In genomic region chr13:95800455-95800854, GRCh38 we compare ENCODE assay signal across 23 cellular contexts.
"Had no signal": no experiment of that assay in that cellular context is flagged by ENCODE, and none has a peak within 500 bp of the region (broad histone marks: within the 10 kb centered on the region; RNA-seq: fewer than 3 reads in every experiment).

No MANE protein-coding gene starts in this region.

- H3K9me3 ChIP-seq: gastroesophageal sphincter, ovary, thyroid gland had no signal

- H3K27me3 ChIP-seq: gastroesophageal sphincter, neural progenitor cell, ovary, thyroid gland had no signal

- FAIRE-seq: endothelial cell of umbilical vein, urothelium cell line had no signal

- DNase-seq: effector CD4-positive, alpha-beta T cell; endodermal cell; erythroblast; glutamatergic neuron; islet precursor cell; left ventricle myocardium inferior; lower lobe of right lung; midbrain; nucleus accumbens; ovary; right cardiac atrium; stimulated activated CD4-positive, alpha-beta T cell treated with anti-CD3 and anti-CD28 coated beads, Interleukin-2, amount 100 ng/mL, for 48 hours; stimulated activated naive CD4-positive, alpha-beta T cell treated with Interleukin-2 at 50 U/mL for 16 hours; thyroid gland had no signal

- ATAC-seq: gastroesophageal sphincter; natural killer cell treated with Interleukin-12 subunit alpha and Interleukin-12 subunit beta and Interleukin-15 and Interleukin-18, amount 100 ng/mL, for 72 hours had no signal

- H3K4me3 ChIP-seq: coronary artery, gastroesophageal sphincter, left ventricle myocardium inferior, lower lobe of right lung, neural progenitor cell, ovary, smooth muscle cell, thyroid gland had no signal

- H3K27me3 Mint-ChIP-seq: memory B cell, type B pancreatic cell had no signal

- H3K4me1 ChIP-seq: gastroesophageal sphincter, left ventricle myocardium inferior, lower lobe of right lung had no signal

- H3K4me1 Mint-ChIP-seq: endodermal cell, memory B cell, neural progenitor cell had no signal

- H3K36me3 ChIP-seq: left ventricle myocardium inferior, lower lobe of right lung, ovary, thyroid gland had no signal

- H3K27ac Mint-ChIP-seq: endodermal cell; memory B cell; natural killer cell treated with Interleukin-12 subunit alpha and Interleukin-12 subunit beta and Interleukin-15 and Interleukin-18, amount 100 ng/mL, for 72 hours; neural progenitor cell had no signal

- H3K36me3 Mint-ChIP-seq: memory B cell; natural killer cell treated with Interleukin-12 subunit alpha and Interleukin-12 subunit beta and Interleukin-15 and Interleukin-18, amount 100 ng/mL, for 72 hours had no signal

- H3K4me3 Mint-ChIP-seq: endodermal cell; memory B cell; natural killer cell treated with Interleukin-12 subunit alpha and Interleukin-12 subunit beta and Interleukin-15 and Interleukin-18, amount 100 ng/mL, for 72 hours; neural progenitor cell; type B pancreatic cell had no signal

- H3K27ac ChIP-seq: coronary artery, gastroesophageal sphincter, left ventricle myocardium inferior, lower lobe of right lung, neural progenitor cell, ovary, thyroid gland had no signal

- H3K9me3 Mint-ChIP-seq: memory B cell; natural killer cell treated with Interleukin-12 subunit alpha and Interleukin-12 subunit beta and Interleukin-15 and Interleukin-18, amount 100 ng/mL, for 72 hours had no signal
